Comparison of ENCODE assay signal across 14 cellular contexts in the genomic region with DNA sequence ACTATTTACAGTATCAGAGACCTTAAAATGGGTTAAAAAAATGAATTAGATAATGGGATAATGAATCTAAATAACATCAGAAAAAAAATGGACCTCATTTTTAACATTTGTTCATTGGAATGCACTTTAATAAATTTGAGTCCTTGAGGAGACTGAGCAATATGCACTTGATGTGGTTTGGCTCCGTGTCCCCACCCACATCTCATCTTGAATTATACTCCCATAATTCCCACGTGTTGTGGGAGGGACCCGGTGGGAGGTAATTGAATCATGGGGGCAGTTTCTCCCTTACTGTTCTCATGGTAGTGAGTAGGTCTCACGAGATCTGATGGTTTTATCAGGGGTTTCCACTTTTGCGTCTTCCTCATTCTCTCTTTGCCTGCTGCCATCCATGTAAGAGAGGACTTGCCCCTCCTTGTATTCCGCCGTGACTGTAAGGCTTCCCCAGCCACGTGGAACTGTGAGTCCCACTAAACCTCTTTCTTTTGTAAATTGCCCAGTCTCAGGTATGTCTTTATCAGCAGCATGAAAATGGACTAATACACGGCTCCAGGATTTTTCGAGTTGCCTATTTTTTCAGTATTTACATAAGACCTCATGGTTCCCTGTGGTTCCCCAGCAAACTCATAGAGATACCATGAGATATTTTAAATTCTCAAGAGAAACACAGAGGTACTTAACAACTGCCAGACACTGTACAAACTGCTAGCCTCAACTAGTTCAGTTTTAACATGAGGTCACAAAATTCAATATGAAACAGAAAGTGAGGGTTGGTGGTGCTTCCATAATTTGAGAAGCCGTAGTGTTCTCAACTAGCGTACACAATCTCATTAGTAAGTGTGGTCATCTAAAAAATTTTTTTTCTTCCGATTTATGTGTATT.
DNase-seq lines count a peak whose midpoint lies in the region; ATAC-seq and TF ChIP-seq lines count a peak whose summit lies in the region.
"Had no signal": no experiment of that assay in that cellular context is flagged by ENCODE, and none has a peak within 500 bp of the region (broad histone marks: within the 10 kb centered on the region; RNA-seq: fewer than 3 reads in every experiment).

No MANE protein-coding gene starts in this region.

- no peak overlapping the region for H3K4me2 ChIP-seq in GM23338

- no peak overlapping the region for H3K27ac ChIP-seq in GM23338 (ENCODE audit: low read depth)
- H3K27ac ChIP-seq: psoas muscle had no signal

- H3F3A ChIP-seq in GM23338 (replicated peaks; ENCODE audit: low read depth) = no peaks in the 10 kb centered on the region

- H4K20me1 ChIP-seq in GM23338 (replicated peaks; ENCODE audit: insufficient read depth) = no peaks in the 10 kb centered on the region

- H3K9me2 ChIP-seq in GM23338 (ENCODE audit: insufficient read depth) = 0 out of 2 replicates have a peak, but pooled peaks cover 4% of the 10 kb centered on the region

- peaks cover 12% of the 10 kb centered on the region; the same call in 1 of the 2 replicates for H3K4me1 ChIP-seq in GM23338 (ENCODE audit: insufficient read depth)

- H2AFZ ChIP-seq in GM23338 = peak overlapping the region; percentile 52; the same call in 1 of the 2 replicates

- H3K27me3 Mint-ChIP-seq in GM23338 (ENCODE audit: insufficient read depth, low read depth, poor library complexity) (peaks cover 8% of the 10 kb centered on the region), IgD-negative memory B cell (no peaks in the 10 kb centered on the region), glutamatergic neuron (ENCODE audit: unreplicated experiment) (peaks cover 6% of the 10 kb centered on the region)
- H3K27me3 Mint-ChIP-seq: activated CD4-positive, alpha-beta T cell treated with anti-CD3 and anti-CD28 coated beads, Interleukin-2, amount 10 ng/mL, durations not matched to agents 7 days and 5 days; T-helper 17 cell had no signal

- H3K4me3 Mint-ChIP-seq in GM23338 (no peak overlapping the region), IgD-negative memory B cell (peak overlapping the region; percentile 90 to 98 (median 94)), glutamatergic neuron (ENCODE audit: unreplicated experiment) (no peak overlapping the region)
- H3K4me3 Mint-ChIP-seq: activated CD4-positive, alpha-beta T cell treated with anti-CD3 and anti-CD28 coated beads, Interleukin-2, amount 10 ng/mL, durations not matched to agents 7 days and 5 days; activated T-helper 1 cell treated with anti-CD3 and anti-CD28 coated beads, Interleukin-12 subunit alpha, Interleukin-12 subunit beta, Interleukin-2, Interleukin-4 antibody, amounts not matched to agents 30 ng/mL and 10 ng/mL and 1 ng/mL, durations not matched to agents 14 hours and 24 hours and 36 hours; T-helper 17 cell had no signal

- H3K9me3 Mint-ChIP-seq in GM23338 (no peaks in the 10 kb centered on the region; the same call in 2 of the 3 replicates), IgD-negative memory B cell (peaks cover 0 to 3% (median 0%) of the 10 kb centered on the region in 3 donors), glutamatergic neuron (ENCODE audit: unreplicated experiment) (peaks cover 4% of the 10 kb centered on the region)
- H3K9me3 Mint-ChIP-seq: activated CD4-positive, alpha-beta T cell treated with anti-CD3 and anti-CD28 coated beads, Interleukin-2, amount 10 ng/mL, durations not matched to agents 7 days and 5 days; activated T-helper 1 cell treated with anti-CD3 and anti-CD28 coated beads, Interleukin-12 subunit alpha, Interleukin-12 subunit beta, Interleukin-2, Interleukin-4 antibody, amounts not matched to agents 30 ng/mL and 10 ng/mL and 1 ng/mL, durations not matched to agents 14 hours and 24 hours and 36 hours had no signal

- no peaks in the 10 kb centered on the region for H3K79me2 ChIP-seq in GM23338 (replicated peaks; ENCODE audit: insufficient read depth)

- no peaks in the 10 kb centered on the region for H3K36me3 Mint-ChIP-seq in GM23338 (ENCODE audit: low read depth)
- no peaks in the 10 kb centered on the region for H3K36me3 Mint-ChIP-seq in IgD-negative memory B cell
- H3K36me3 Mint-ChIP-seq in glutamatergic neuron (ENCODE audit: unreplicated experiment) = no peaks in the 10 kb centered on the region

- no peak for ATAC-seq in GM23338
- ATAC-seq: psoas muscle, T-helper 17 cell had no signal

- H3K4me3 ChIP-seq in GM23338 (no peak overlapping the region), H7 (ENCODE audit: insufficient read depth, low read depth, low read length) (no peak overlapping the region)
- H3K4me3 ChIP-seq: psoas muscle had no signal

- H3K4me1 Mint-ChIP-seq in GM23338 (peaks cover 21% of the 10 kb centered on the region), IgD-negative memory B cell (peaks cover 6 to 22% (median 19%) of the 10 kb centered on the region in 3 donors), glutamatergic neuron (ENCODE audit: low read depth, unreplicated experiment) (peaks cover 42% of the 10 kb centered on the region)
- H3K4me1 Mint-ChIP-seq: activated CD4-positive, alpha-beta T cell treated with anti-CD3 and anti-CD28 coated beads, Interleukin-2, amount 10 ng/mL, durations not matched to agents 7 days and 5 days; T-helper 17 cell had no signal

- 0 out of 2 replicates have a peak overlapping the region, but pooled peaks have one; percentile 22 for H3K27ac Mint-ChIP-seq in GM23338
- H3K27ac Mint-ChIP-seq in IgD-negative memory B cell = peak overlapping the region; percentile 65 to 95 (median 73)
- peak overlapping the region; percentile 36 for H3K27ac Mint-ChIP-seq in glutamatergic neuron (ENCODE audit: unreplicated experiment)
- H3K27ac Mint-ChIP-seq: activated CD4-positive, alpha-beta T cell treated with anti-CD3 and anti-CD28 coated beads, Interleukin-2, amount 10 ng/mL, durations not matched to agents 7 days and 5 days; activated T-helper 1 cell treated with anti-CD3 and anti-CD28 coated beads, Interleukin-12 subunit alpha, Interleukin-12 subunit beta, Interleukin-2, Interleukin-4 antibody, amounts not matched to agents 30 ng/mL and 10 ng/mL and 1 ng/mL, durations not matched to agents 14 hours and 24 hours and 36 hours; T-helper 17 cell had no signal

- no peaks in the 10 kb centered on the region for H3K27me3 ChIP-seq in GM23338 (ENCODE audit: insufficient read depth)
- H3K27me3 ChIP-seq in H7 (ENCODE audit: control insufficient read depth, insufficient read depth, low read length) = no peaks in the 10 kb centered on the region; the same call in 1 of the 2 replicates

- TF ChIP-seq CTCF in GM23338 (conservative IDR thresholded peaks at IDR 0.05; ENCODE audit: low read depth in 2 of 2) = no peak
- no peak for TF ChIP-seq CTCF in glutamatergic neuron (IDR thresholded peaks at IDR 0.05; ENCODE audit: partially characterized antibody, unreplicated experiment)

- H3K36me3 ChIP-seq in GM23338 (ENCODE audit: insufficient read depth) = no peaks in the 10 kb centered on the region
- H3K36me3 ChIP-seq in H7 (replicated peaks; ENCODE audit: control insufficient read depth, insufficient read depth, low read length) = no peaks in the 10 kb centered on the region

- DNase-seq in Daoy (ENCODE audit: low read depth) = peak; percentile 49
- DNase-seq in GM23338 (ENCODE audit: low spot score) = no peak
- no peak for DNase-seq in glutamatergic neuron
- DNase-seq in NCI-H226 = no peak
- DNase-seq in H7 = no peak
- DNase-seq in NCI-H2081 (lab: John Stamatoyannopoulos, UW) = no peak
- no peak for DNase-seq in stimulated activated CD4-positive, alpha-beta T cell treated with anti-CD3 and anti-CD28 coated beads, Interleukin-2, amount 100 ng/mL, for 24 hours
- DNase-seq: activated CD4-positive, alpha-beta T cell treated with anti-CD3 and anti-CD28 coated beads, Interleukin-2, amount 10 ng/mL, durations not matched to agents 7 days and 5 days; anterior cingulate cortex; foreskin fibroblast; psoas muscle; T-helper 17 cell had no signal

TF ChIP-seq in GM23338, 12 proteins besides CTCF, POLR2A, EP300 and RAD21:
- TF ChIP-seq, protein P1, sequence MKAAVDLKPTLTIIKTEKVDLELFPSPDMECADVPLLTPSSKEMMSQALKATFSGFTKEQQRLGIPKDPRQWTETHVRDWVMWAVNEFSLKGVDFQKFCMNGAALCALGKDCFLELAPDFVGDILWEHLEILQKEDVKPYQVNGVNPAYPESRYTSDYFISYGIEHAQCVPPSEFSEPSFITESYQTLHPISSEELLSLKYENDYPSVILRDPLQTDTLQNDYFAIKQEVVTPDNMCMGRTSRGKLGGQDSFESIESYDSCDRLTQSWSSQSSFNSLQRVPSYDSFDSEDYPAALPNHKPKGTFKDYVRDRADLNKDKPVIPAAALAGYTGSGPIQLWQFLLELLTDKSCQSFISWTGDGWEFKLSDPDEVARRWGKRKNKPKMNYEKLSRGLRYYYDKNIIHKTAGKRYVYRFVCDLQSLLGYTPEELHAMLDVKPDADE (IDR thresholded peaks at IDR 0.05) = no peak
- no peak for TF ChIP-seq CREB1 (CRISPR knock-in tag; IDR thresholded peaks at IDR 0.05; ENCODE audit: low read depth)
- no peak for TF ChIP-seq POLR2AphosphoS5 (IDR thresholded peaks at IDR 0.05; ENCODE audit: low read depth)
- TF ChIP-seq ZNF331 (CRISPR knock-in tag; IDR thresholded peaks at IDR 0.05; ENCODE audit: low read depth) = no peak
- no peak for TF ChIP-seq ZNF114 (CRISPR knock-in tag; IDR thresholded peaks at IDR 0.05)
- no peak for TF ChIP-seq NANOG (IDR thresholded peaks at IDR 0.05; ENCODE audit: borderline replicate concordance)
- no peak for TF ChIP-seq JUNB (IDR thresholded peaks at IDR 0.05; ENCODE audit: unreplicated experiment)

Comparison
In these comparisons a context has a peak if more than half of its experiments do, and no peak if none do; other contexts are left out.
1. H3K27ac Mint-ChIP-seq: peak in every context shown above with its lines; median percentile 73 in IgD-negative memory B cell; 36 in glutamatergic neuron; 22 in GM23338.
2. H3K4me3 Mint-ChIP-seq: peak in IgD-negative memory B cell (4 of 4); none in GM23338 (single experiment) and glutamatergic neuron (single experiment).